ENCODE assay signal across 8 cellular contexts in the genomic region with DNA sequence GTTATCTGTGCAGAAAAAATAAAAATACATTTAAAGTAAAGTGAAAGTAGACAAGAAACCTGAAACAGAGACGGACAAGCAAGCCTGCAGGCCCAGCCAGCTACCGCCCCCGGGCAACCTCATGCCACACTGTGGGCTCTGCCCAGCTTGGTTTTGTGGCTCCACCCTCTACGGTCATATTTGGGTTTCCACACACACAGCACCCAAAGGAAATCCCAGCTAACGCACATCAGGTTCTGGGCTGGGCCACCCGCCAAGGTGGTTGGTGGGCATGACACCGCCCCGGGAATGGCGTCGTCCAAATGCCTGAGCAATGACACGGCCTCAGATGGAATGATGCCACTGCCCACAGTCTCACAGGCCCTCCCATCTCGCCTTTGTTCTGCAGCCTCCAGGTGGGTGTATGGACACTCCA. TPM values are rescaled to one million over a fixed set of nuclear protein-coding genes. Genes with fewer than 3 reads are reported as not detected.
A peak's percentile ranks its signal among the peaks of the same experiment; 100 is the strongest.
DNase-seq lines count a peak whose midpoint lies in the region; TF ChIP-seq lines count a peak whose summit lies in the region.

No MANE protein-coding gene starts in this region.

- H3K4me3 ChIP-seq in esophagus squamous epithelium (no peak overlapping the region), ovary (no peak overlapping the region)

- H3K9me3 Mint-ChIP-seq in HFFc6: no peaks in the 10 kb centered on the region
- no peaks in the 10 kb centered on the region for H3K9me3 Mint-ChIP-seq in activated CD4-positive, alpha-beta memory T cell treated with anti-CD3 and anti-CD28 coated beads for 36 hours

- CTCF ChIA-PET in activated CD4-positive, alpha-beta memory T cell treated with anti-CD3 and anti-CD28 coated beads for 36 hours (lab: Charles Lee): interaction anchor here (0.6 to 1.6 kb wide), 3 partner anchors 23 to 98 kb away, joined by 5 read pairs; partner anchors contain the start of gene FAM110A
- CTCF ChIA-PET in GM10248 (lab: Yijun Ruan, JAX): no interaction called here

- no peak for TF ChIP-seq POLR2A in esophagus squamous epithelium (IDR thresholded peaks at IDR 0.05)
- no peak for TF ChIP-seq POLR2A in ovary (IDR thresholded peaks at IDR 0.05)

- TF ChIP-seq CTCF in HFFc6 (IDR thresholded peaks at IDR 0.05) (no peak), esophagus squamous epithelium (IDR thresholded peaks at IDR 0.05) (no peak), GM10248 (IDR thresholded peaks at IDR 0.05; ENCODE audit: control extremely low read depth, extremely low read depth, low read depth, missing control alignments) (no peak), ovary (IDR thresholded peaks at IDR 0.05) (no peak)

- H3K27ac Mint-ChIP-seq in HFFc6: peak overlapping the region; percentile 66
- H3K27ac Mint-ChIP-seq in activated CD4-positive, alpha-beta memory T cell treated with anti-CD3 and anti-CD28 coated beads for 36 hours: no peak overlapping the region

- H3K27me3 ChIP-seq in esophagus squamous epithelium: no peaks in the 10 kb centered on the region
- no peaks in the 10 kb centered on the region for H3K27me3 ChIP-seq in ovary

- H3K36me3 ChIP-seq in esophagus squamous epithelium (no peaks in the 10 kb centered on the region), ovary (no peaks in the 10 kb centered on the region)

- H3K9me3 ChIP-seq in esophagus squamous epithelium (no peaks in the 10 kb centered on the region), ovary (no peaks in the 10 kb centered on the region)

- POLR2A ChIA-PET in activated CD4-positive, alpha-beta memory T cell treated with anti-CD3 and anti-CD28 coated beads for 36 hours (lab: Charles Lee): interaction anchor here (1.4 kb wide), 1 partner anchor 9 kb away, joined by 4 read pairs; no protein-coding TSS in a partner anchor
- POLR2A ChIA-PET in GM10248 (lab: Yijun Ruan, JAX): no interaction called here

- H3K4me1 ChIP-seq in esophagus squamous epithelium (peaks cover 8 to 88% (median 50%) of the 10 kb centered on the region in 3 donors), ovary (ENCODE audit: insufficient read depth) (no peaks in the 10 kb centered on the region)

- H3K36me3 Mint-ChIP-seq in HFFc6 (ENCODE audit: low read depth): no peaks in the 10 kb centered on the region
- H3K36me3 Mint-ChIP-seq in activated CD4-positive, alpha-beta memory T cell treated with anti-CD3 and anti-CD28 coated beads for 36 hours: no peaks in the 10 kb centered on the region

- DNase-seq in HFFc6 (peak; percentile 62), esophagus squamous epithelium (lab: John Stamatoyannopoulos, UW) (no peak), cerebellar cortex (ENCODE audit: low spot score) (no peak), GM10248 (ENCODE audit: extremely low spot score) (no peak), NCI-H2227 (lab: John Stamatoyannopoulos, UW; ENCODE audit: unreplicated experiment) (no peak), ovary (no peak)
- DNase-seq in activated CD4-positive, alpha-beta memory T cell treated with anti-CD3 and anti-CD28 coated beads for 36 hours: peak; percentile 75
- DNase-seq in stimulated activated CD4-positive, alpha-beta T cell treated with anti-CD3 and anti-CD28 coated beads, Interleukin-4, amount 100 ng/mL, for 24 hours: peak; percentile 52

- intact Hi-C loops in activated CD4-positive, alpha-beta memory T cell treated with anti-CD3 and anti-CD28 coated beads for 36 hours (cut with micrococcal nuclease): loop anchor here (1.0 kb wide), 1 partner anchor 20 kb away; no protein-coding TSS in a partner anchor
- intact Hi-C loops in esophagus squamous epithelium (cut with DNase I) (no loop called here), ovary (cut with DNase I) (no loop called here)

- no peak for TF ChIP-seq EP300 in ovary (IDR thresholded peaks at IDR 0.05)

- H3K27ac ChIP-seq in esophagus squamous epithelium (peak overlapping the region in 3 of 4 donors; percentile 61 to 77 (median 65)), ovary (no peak overlapping the region)

- no peaks in the 10 kb centered on the region; the same call in 1 of the 2 replicates for H3K27me3 Mint-ChIP-seq in HFFc6 (ENCODE audit: insufficient read depth)
- no peaks in the 10 kb centered on the region for H3K27me3 Mint-ChIP-seq in activated CD4-positive, alpha-beta memory T cell treated with anti-CD3 and anti-CD28 coated beads for 36 hours

- 28 to 39% methylated on average over 8 to 12 of the region's 12 CpGs for WGBS in esophagus squamous epithelium, 2 donors
- 67 to 70% (median 69%) methylated on average over 12 of the region's 12 CpGs for WGBS in ovary, 3 donors

- peak overlapping the region; percentile 55 for H3K4me3 Mint-ChIP-seq in HFFc6
- H3K4me3 Mint-ChIP-seq in activated CD4-positive, alpha-beta memory T cell treated with anti-CD3 and anti-CD28 coated beads for 36 hours: peak overlapping the region; percentile 12

- peaks cover 21% of the 10 kb centered on the region for H3K4me1 Mint-ChIP-seq in HFFc6 (ENCODE audit: low read depth)
- peaks cover 58% of the 10 kb centered on the region for H3K4me1 Mint-ChIP-seq in activated CD4-positive, alpha-beta memory T cell treated with anti-CD3 and anti-CD28 coated beads for 36 hours (ENCODE audit: low read depth)

RNA-seq across cellular contexts. Expression of gene FAM110A, which starts 22.9 kb away (rescaled TPM):
- total RNA-seq in HFFc6 (2021; fragmentation: NEBNext Ultra II Directional; extraction: Animal tissue kit (Norgen Biotek cat#: 25700)): 1 to 10 TPM; 3.6 to 6.4 (median 5.3) TPM
- total RNA-seq in activated CD4-positive, alpha-beta memory T cell treated with anti-CD3 and anti-CD28 coated beads for 36 hours: 10 to 100 TPM; 18.0 to 20.1 TPM
- total RNA-seq in esophagus squamous epithelium (10 to 100 TPM; 15.3 to 46.6 (median 27.1) TPM), ovary (1 to 10 TPM; 2.3 to 6.6 (median 3.9) TPM)
- polyA plus RNA-seq in ovary: 1 to 10 TPM; 2.1 to 2.5 TPM

RNA-seq across cellular contexts. Expression of gene ANGPT4, which starts 59.8 kb away (rescaled TPM):
- total RNA-seq in HFFc6 (2021; fragmentation: NEBNext Ultra II Directional; extraction: Animal tissue kit (Norgen Biotek cat#: 25700)): not detected
- not detected for total RNA-seq in activated CD4-positive, alpha-beta memory T cell treated with anti-CD3 and anti-CD28 coated beads for 36 hours
- total RNA-seq in esophagus squamous epithelium (under 1 TPM in 3 of 4 donors, not detected in 1; under 0.01 to 0.38 (median 0.09) TPM), ovary (10 to 100 TPM in 1 of 7 donors, 1 to 10 TPM in 4, under 1 TPM in 2; 0.58 to 10.7 (median 1.9) TPM)
- polyA plus RNA-seq in ovary: 1 to 10 TPM; 3.0 to 3.7 TPM

Comparison
In these comparisons a context has a peak if more than half of its experiments do, and no peak if none do; other contexts are left out.
1. DNase-seq: peak in HFFc6 (single experiment), activated CD4-positive, alpha-beta memory T cell treated with anti-CD3 and anti-CD28 coated beads for 36 hours (single experiment) and stimulated activated CD4-positive, alpha-beta T cell treated with anti-CD3 and anti-CD28 coated beads, Interleukin-4, amount 100 ng/mL, for 24 hours (single experiment); none in esophagus squamous epithelium (single experiment), cerebellar cortex (single experiment), GM10248 (single experiment), NCI-H2227 (single experiment) and ovary (0 of 5).
2. H3K27ac ChIP-seq: peak in esophagus squamous epithelium (3 of 4); none in ovary (0 of 2).